Comparison of ENCODE assay signal across 9 cellular contexts in the genomic region with DNA sequence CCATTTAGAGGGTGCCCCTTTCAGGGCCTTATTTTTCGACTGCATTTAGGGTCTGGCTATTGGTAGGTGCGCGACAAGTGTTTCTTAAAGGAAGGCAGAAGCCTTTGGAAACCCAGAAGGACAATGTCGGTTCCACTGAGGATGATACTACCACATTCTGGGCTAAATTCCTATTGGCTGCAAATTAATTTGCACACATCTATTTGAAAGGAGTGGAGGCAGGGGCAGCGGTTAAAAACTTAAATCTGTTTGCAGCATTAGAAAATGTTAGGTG. TPM values are rescaled to one million over a fixed set of nuclear protein-coding genes. Genes with fewer than 3 reads are reported as not detected.
DNase-seq lines count a peak whose midpoint lies in the region; ATAC-seq, FAIRE-seq and TF ChIP-seq lines count a peak whose summit lies in the region.
"Had no signal": no experiment of that assay in that cellular context is flagged by ENCODE, and none has a peak within 500 bp of the region (broad histone marks: within the 10 kb centered on the region; RNA-seq: fewer than 3 reads in every experiment).

No MANE protein-coding gene starts in this region.

- H2BK120ac ChIP-seq in H9 (ENCODE audit: low read depth, low read length, poor library complexity, severe bottlenecking): no peak overlapping the region

- no peak overlapping the region for H4K8ac ChIP-seq in H9 (replicated peaks; ENCODE audit: insufficient read length, low read depth, low read length)

- no peak for ATAC-seq in activated naive CD4-positive, alpha-beta T cell treated with anti-CD3 and anti-CD28 coated beads, Interleukin-2, amount 50 U/mL, for 72 hours
- ATAC-seq in left colon: no peak

- H3K27me3 ChIP-seq in H9 (ENCODE audit: insufficient read depth, low read length) (no peaks in the 10 kb centered on the region), iPS-18a (ENCODE audit: control insufficient read depth, insufficient read depth, low read length) (no peaks in the 10 kb centered on the region), small intestine (ENCODE audit: control insufficient read depth in 2 of 2, insufficient read depth in 2 of 2, low read length in 2 of 2) (no peaks in the 10 kb centered on the region)

- peaks cover 9% of the 10 kb centered on the region; the same call in 1 of the 2 replicates for H3K4me1 ChIP-seq in H9 (ENCODE audit: insufficient read depth, low read length)
- H3K4me1 ChIP-seq in iPS-18a (ENCODE audit: control insufficient read depth, low read depth, low read length): peaks cover 11% of the 10 kb centered on the region
- peaks cover 0 to 4% of the 10 kb centered on the region in 2 donors for H3K4me1 ChIP-seq in small intestine (ENCODE audit: control insufficient read depth in 2 of 2, insufficient read depth in 1 of 2, low read depth in 1 of 2, low read length in 1 of 2)

- no peak overlapping the region for H3K56ac ChIP-seq in H9 (ENCODE audit: insufficient read length, low read depth, low read length)

- H4K91ac ChIP-seq in H9 (ENCODE audit: insufficient read length, low read depth, low read length): no peak overlapping the region

- H3K9me3 ChIP-seq in H9 (ENCODE audit: control insufficient read depth, low read depth, low read length) (no peaks in the 10 kb centered on the region), iPS-18a (ENCODE audit: control insufficient read depth, low read depth, low read length) (no peaks in the 10 kb centered on the region), small intestine (ENCODE audit: control insufficient read depth, low read depth) (no peaks in the 10 kb centered on the region)

- peaks cover 0 to 5% (median 5%) of the 10 kb centered on the region in 3 experiments; a peak in 4 of 7 replicates for H3K36me3 Mint-ChIP-seq in H9 (ENCODE audit: insufficient read depth in 1 of 3, low read depth in 3 of 3)
- peaks cover 6 to 7% of the 10 kb centered on the region in 2 donors for H3K36me3 Mint-ChIP-seq in activated naive CD4-positive, alpha-beta T cell treated with anti-CD3 and anti-CD28 coated beads, Interleukin-2, amount 50 U/mL, for 72 hours

- no peak overlapping the region for H2AK5ac ChIP-seq in H9 (ENCODE audit: insufficient read length, low read length)

- intact Hi-C loops in left colon (cut with DNase I, micrococcal nuclease) (no loop called here), lower leg skin (cut with DNase I; ENCODE audit: low total_unique reads) (no loop called here)

- H3K23me2 ChIP-seq in H9 (ENCODE audit: insufficient read length, low read depth, low read length, poor library complexity, severe bottlenecking): peaks cover 9% of the 10 kb centered on the region

- H4K5ac ChIP-seq in H9 (ENCODE audit: insufficient read length, low read depth, low read length): no peak overlapping the region

- FAIRE-seq in small intestine (lab: Jason Lieb, UNC): no peak

- no peak overlapping the region for H3K27ac ChIP-seq in H9 (ENCODE audit: insufficient read length, low read depth, low read length)
- H3K27ac ChIP-seq in iPS-18a (ENCODE audit: low read length): no peak overlapping the region
- peak overlapping the region; percentile 90 to 95 for H3K27ac ChIP-seq in small intestine (ENCODE audit: low read depth in 1 of 2, low read length in 1 of 2)

- H4K20me1 ChIP-seq in H9 (ENCODE audit: control insufficient read depth, insufficient read depth, insufficient read length): no peaks in the 10 kb centered on the region

- WGBS in H9 (ENCODE audit: extremely low coverage, insufficient read length, low lambda C conversion rate): no CpG with 5 or more reads among the region's 5 CpGs
- 26 to 56% (median 29%) methylated on average over 5 of the region's 5 CpGs for WGBS in small intestine, 3 donors
- WGBS in lower leg skin, 2 donors: 44 to 54% methylated on average over 5 of the region's 5 CpGs

- no peak overlapping the region for H2AFZ ChIP-seq in H9 (ENCODE audit: low read length)

- no peak overlapping the region for H3K14ac ChIP-seq in H9 (ENCODE audit: insufficient read depth, low read length)

- H2BK5ac ChIP-seq in H9 (ENCODE audit: insufficient read length, low read length): no peak overlapping the region

- H3K79me1 ChIP-seq in H9 (ENCODE audit: insufficient read depth, low read depth, low read length, poor library complexity, severe bottlenecking): peaks cover 3% of the 10 kb centered on the region

- peak overlapping the region; percentile 86 to 93 for H3K4me3 Mint-ChIP-seq in H9

- no peaks in the 10 kb centered on the region for H3K27me3 Mint-ChIP-seq in H9 (ENCODE audit: low read depth)

- no peak overlapping the region for H3K23ac ChIP-seq in H9 (ENCODE audit: insufficient read length, low read depth, low read length)

- H3K36me3 ChIP-seq in iPS-18a (ENCODE audit: control insufficient read depth, low read depth, low read length) (no peaks in the 10 kb centered on the region), small intestine (ENCODE audit: control insufficient read depth in 2 of 2, insufficient read depth in 2 of 2, low read length in 2 of 2) (no peaks in the 10 kb centered on the region)

- no peak overlapping the region for H2BK15ac ChIP-seq in H9 (ENCODE audit: low read depth, low read length)

- H2BK12ac ChIP-seq in H9 (ENCODE audit: insufficient read length, low read depth, low read length): no peak overlapping the region

- H3T11ph ChIP-seq in H9 (ENCODE audit: low read length): no peak overlapping the region

- H2BK20ac ChIP-seq in H9 (ENCODE audit: low read depth, low read length, poor library complexity, severe bottlenecking): no peak overlapping the region

- H3K9ac ChIP-seq in H9 (ENCODE audit: extremely low read depth, insufficient read length, low read length): peak overlapping the region; percentile 45
- peak overlapping the region; percentile 72 for H3K9ac ChIP-seq in iPS-18a (ENCODE audit: low read length)

- H3K18ac ChIP-seq in H9 (ENCODE audit: insufficient read length, low read depth, low read length): no peak overlapping the region

- no peak overlapping the region for H3K4ac ChIP-seq in H9 (ENCODE audit: low read depth, low read length)

- H3K9me3 Mint-ChIP-seq in H9: no peaks in the 10 kb centered on the region
- H3K9me3 Mint-ChIP-seq in activated naive CD4-positive, alpha-beta T cell treated with anti-CD3 and anti-CD28 coated beads, Interleukin-2, amount 50 U/mL, for 72 hours: no peaks in the 10 kb centered on the region

- no peak for TF ChIP-seq CTCF in H9 (conservative IDR thresholded peaks at IDR 0.05)
- no peak for TF ChIP-seq CTCF in lower leg skin (IDR thresholded peaks at IDR 0.05)

- no peak for DNase-seq in H9
- DNase-seq in activated naive CD4-positive, alpha-beta T cell treated with anti-CD3 and anti-CD28 coated beads, Interleukin-2, amount 50 U/mL, for 72 hours (ENCODE audit: low spot score in 2 of 2): no peak
- DNase-seq in small intestine: no peak
- DNase-seq in left colon: no peak
- DNase-seq in retina: no peak
- DNase-seq in NCI-H1417 treated with DMSO at 0.1 percent for 48 hours (lab: John Stamatoyannopoulos, UW): no peak
- no peak for DNase-seq in lower leg skin (ENCODE audit: low spot score in 2 of 2)
- DNase-seq: activated gamma-delta T cell treated with Interleukin-2 at 50 U/mL for 16 hours had no signal

- H3K4me2 ChIP-seq in H9 (ENCODE audit: insufficient read depth, insufficient read length, low read length): peak overlapping the region; percentile 72

- peaks cover 11% of the 10 kb centered on the region; the same call in 1 of the 2 replicates for H3K79me2 ChIP-seq in H9 (ENCODE audit: insufficient read depth, low read length)

- peak overlapping the region in 2 of 3 experiments; percentile 8 to 66; a peak in 4 of 7 replicates for H3K27ac Mint-ChIP-seq in H9
- peak overlapping the region; percentile 5 to 65 for H3K27ac Mint-ChIP-seq in activated naive CD4-positive, alpha-beta T cell treated with anti-CD3 and anti-CD28 coated beads, Interleukin-2, amount 50 U/mL, for 72 hours

- H3K4me3 ChIP-seq in iPS-18a (ENCODE audit: low read length) (peak overlapping the region; percentile 84), small intestine (ENCODE audit: low read depth in 1 of 2, low read length in 2 of 2) (peak overlapping the region; percentile 92 to 100), lower leg skin (ENCODE audit: low read depth, poor library complexity, severe bottlenecking) (no peak overlapping the region)

- peaks cover 27 to 30% of the 10 kb centered on the region in 2 experiments for H3K4me1 Mint-ChIP-seq in H9

- TF ChIP-seq POLR2A in lower leg skin (IDR thresholded peaks at IDR 0.05): no peak

RNA-seq across cellular contexts. Expression of a gene that starts 1.1 kb away (rescaled TPM):
- total RNA-seq in H9 (2021) (43.7 and 47.3 TPM in 2 replicates), left colon (10 to 100 TPM; 68.8 to 95.2 TPM), lower leg skin (10 to 100 TPM; 50.5 to 89.3 (median 64.5) TPM)
- total RNA-seq in activated naive CD4-positive, alpha-beta T cell treated with anti-CD3 and anti-CD28 coated beads, Interleukin-2, amount 50 U/mL, for 72 hours: 10 to 100 TPM; 21.5 to 24.7 TPM
- 10 to 100 TPM; 11.5 to 17.2 (median 15.1) TPM for polyA plus RNA-seq in small intestine

RNA-seq across cellular contexts. Expression of a gene that starts 18.4 kb away (rescaled TPM):
- 14.0 and 20.3 TPM in 2 replicates for total RNA-seq in H9 (2021)
- total RNA-seq in activated naive CD4-positive, alpha-beta T cell treated with anti-CD3 and anti-CD28 coated beads, Interleukin-2, amount 50 U/mL, for 72 hours: 10 to 100 TPM; 33.9 to 39.2 TPM
- polyA plus RNA-seq in small intestine: 10 to 100 TPM in 2 of 3 donors, 1 to 10 TPM in 1; 7.4 to 29.9 (median 12.7) TPM
- 10 to 100 TPM; 38.2 to 40.4 TPM for total RNA-seq in left colon
- total RNA-seq in lower leg skin: 10 to 100 TPM; 44.7 to 55.5 (median 50.0) TPM

Comparison
In these comparisons a context has a peak if more than half of its experiments do, and no peak if none do; other contexts are left out.
1. H3K27ac ChIP-seq: peak in small intestine (2 of 2); none in H9 (single experiment) and iPS-18a (single experiment).